Comparison of ENCODE assay signal across 1 cellular context in the genomic region with DNA sequence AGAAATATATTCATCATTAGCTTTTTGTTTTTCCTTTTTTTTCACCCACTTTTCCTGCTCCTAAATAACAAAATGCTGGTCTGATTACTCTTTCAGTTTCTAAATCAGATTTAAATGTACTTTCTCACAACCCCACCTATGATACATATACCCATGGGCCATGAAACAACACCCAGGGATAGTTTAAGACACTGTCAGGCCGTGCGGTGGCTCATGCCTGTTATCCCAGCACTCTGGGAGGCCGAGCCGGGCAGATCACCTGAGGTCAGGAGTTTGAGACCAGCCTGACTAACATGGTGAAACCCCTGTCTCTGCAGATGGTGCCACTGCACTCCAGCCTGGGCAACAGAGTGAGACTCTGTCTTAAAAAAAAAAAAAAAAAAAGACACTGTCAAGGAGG.
TF ChIP-seq lines count a peak whose summit lies in the region.

No MANE protein-coding gene starts in this region.

TF ChIP-seq in K562, 482 proteins besides CTCF, POLR2A, EP300 and RAD21:
- peak in 1 of 2 experiments; percentile 14; a peak in 1 of 4 replicates for TF ChIP-seq MAZ (CRISPR knock-in tag; conservative IDR thresholded peaks at IDR 0.05 in 1 of 2, IDR thresholded peaks at IDR 0.05 in 1 of 2)
